Comparison of ENCODE assay signal across 1 cellular context in the genomic region with DNA sequence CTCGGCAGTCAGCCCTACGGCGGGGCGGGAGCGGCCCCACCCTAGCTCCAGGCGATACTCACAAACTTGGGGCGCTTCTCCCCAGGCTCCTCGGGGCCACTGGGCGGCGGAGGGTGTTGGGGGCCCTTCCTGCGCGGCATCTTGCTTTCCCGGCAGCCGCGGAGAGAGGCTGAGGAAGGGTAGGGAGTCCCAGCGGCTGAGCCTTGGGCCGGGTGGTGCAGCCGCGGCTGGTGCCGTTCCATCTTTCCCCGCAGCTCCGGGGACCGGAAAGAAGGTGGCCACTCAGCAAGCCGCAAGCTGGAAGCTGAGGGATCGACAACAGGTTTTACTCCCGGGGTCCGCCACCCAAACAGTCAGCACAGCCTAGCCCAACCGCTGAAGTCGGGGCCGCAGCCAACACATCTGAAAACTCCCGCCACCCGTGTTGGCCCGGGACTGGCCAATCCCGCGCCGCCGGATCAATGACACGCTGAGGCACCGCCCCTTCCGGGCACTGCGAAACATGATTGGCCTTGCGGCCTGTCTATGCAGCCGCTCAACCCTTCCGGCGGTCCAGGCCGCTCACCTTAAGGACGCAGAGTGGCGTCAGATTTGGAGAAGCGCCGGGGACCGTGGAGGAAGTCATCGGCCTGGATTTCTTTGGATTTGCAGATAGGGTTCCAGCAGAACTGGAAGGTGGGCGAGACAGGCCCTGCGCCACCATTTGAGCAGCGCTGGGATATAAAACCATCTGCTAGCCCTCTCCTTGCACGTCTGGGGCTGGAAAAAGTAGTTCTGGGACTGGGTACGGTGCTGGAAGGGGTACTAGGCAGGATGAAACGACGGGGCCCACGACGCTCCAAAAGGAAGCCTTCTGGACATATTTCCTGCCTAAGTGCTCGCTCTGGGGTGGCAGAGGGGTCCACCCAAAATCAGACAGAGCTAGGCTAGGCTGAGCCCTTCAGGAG.
TF ChIP-seq lines count a peak whose summit lies in the region.

DIAPH3 (minus strand) TSS at position 404 of the 947 bp plus-strand sequence; CDS start at position 242, 162 bp downstream.

TF ChIP-seq in HEK293, 187 proteins besides CTCF, POLR2A, EP300 and RAD21 (continued from another document and continues in another):
- no peak for TF ChIP-seq ZSCAN16 (tag by site-specific recombination; IDR thresholded peaks at IDR 0.05)
- peak; percentile 62 for TF ChIP-seq ZNF335 (tag by site-specific recombination; conservative IDR thresholded peaks at IDR 0.05)
- TF ChIP-seq ZNF623 (tag by site-specific recombination; IDR thresholded peaks at IDR 0.05) = no peak
- TF ChIP-seq ZFP3 (tag by site-specific recombination; IDR thresholded peaks at IDR 0.05; ENCODE audit: low read depth) = no peak
- TF ChIP-seq ZNF132 (tag by site-specific recombination; IDR thresholded peaks at IDR 0.05; ENCODE audit: borderline replicate concordance) = no peak
- no peak for TF ChIP-seq HOXD13 (CRISPR knock-in tag; IDR thresholded peaks at IDR 0.05; ENCODE audit: borderline replicate concordance)
- TF ChIP-seq, protein P1, sequence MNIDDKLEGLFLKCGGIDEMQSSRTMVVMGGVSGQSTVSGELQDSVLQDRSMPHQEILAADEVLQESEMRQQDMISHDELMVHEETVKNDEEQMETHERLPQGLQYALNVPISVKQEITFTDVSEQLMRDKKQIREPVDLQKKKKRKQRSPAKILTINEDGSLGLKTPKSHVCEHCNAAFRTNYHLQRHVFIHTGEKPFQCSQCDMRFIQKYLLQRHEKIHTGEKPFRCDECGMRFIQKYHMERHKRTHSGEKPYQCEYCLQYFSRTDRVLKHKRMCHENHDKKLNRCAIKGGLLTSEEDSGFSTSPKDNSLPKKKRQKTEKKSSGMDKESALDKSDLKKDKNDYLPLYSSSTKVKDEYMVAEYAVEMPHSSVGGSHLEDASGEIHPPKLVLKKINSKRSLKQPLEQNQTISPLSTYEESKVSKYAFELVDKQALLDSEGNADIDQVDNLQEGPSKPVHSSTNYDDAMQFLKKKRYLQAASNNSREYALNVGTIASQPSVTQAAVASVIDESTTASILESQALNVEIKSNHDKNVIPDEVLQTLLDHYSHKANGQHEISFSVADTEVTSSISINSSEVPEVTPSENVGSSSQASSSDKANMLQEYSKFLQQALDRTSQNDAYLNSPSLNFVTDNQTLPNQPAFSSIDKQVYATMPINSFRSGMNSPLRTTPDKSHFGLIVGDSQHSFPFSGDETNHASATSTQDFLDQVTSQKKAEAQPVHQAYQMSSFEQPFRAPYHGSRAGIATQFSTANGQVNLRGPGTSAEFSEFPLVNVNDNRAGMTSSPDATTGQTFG (tag by site-specific recombination; IDR thresholded peaks at IDR 0.05; ENCODE audit: borderline replicate concordance) = no peak
- TF ChIP-seq ZFP37 (tag by site-specific recombination; IDR thresholded peaks at IDR 0.05) = peak; percentile 49
- TF ChIP-seq ZNF146 (tag by site-specific recombination; IDR thresholded peaks at IDR 0.05) = no peak
- no peak for TF ChIP-seq KLF10 (tag by site-specific recombination; IDR thresholded peaks at IDR 0.05)
- TF ChIP-seq ZNF341 (tag by site-specific recombination; IDR thresholded peaks at IDR 0.05; ENCODE audit: low read depth) = peak; percentile 91
- TF ChIP-seq GLI4 (tag by site-specific recombination; IDR thresholded peaks at IDR 0.05) = peak; percentile 49; the same call in 1 of the 2 replicates
- no peak for TF ChIP-seq ZNF704 (tag by site-specific recombination; IDR thresholded peaks at IDR 0.05)
- 0 out of 2 replicates have a peak, but pooled peaks have one; percentile 12 for TF ChIP-seq ZNF660 (tag by site-specific recombination; IDR thresholded peaks at IDR 0.05)
- TF ChIP-seq, protein P2, sequence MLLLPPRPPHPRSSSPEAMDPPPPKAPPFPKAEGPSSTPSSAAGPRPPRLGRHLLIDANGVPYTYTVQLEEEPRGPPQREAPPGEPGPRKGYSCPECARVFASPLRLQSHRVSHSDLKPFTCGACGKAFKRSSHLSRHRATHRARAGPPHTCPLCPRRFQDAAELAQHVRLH (tag by site-specific recombination; IDR thresholded peaks at IDR 0.05) = peak; percentile 77; the same call in 1 of the 2 replicates
- TF ChIP-seq ZNF621 (tag by site-specific recombination; IDR thresholded peaks at IDR 0.05) = no peak
- peak; percentile 39 for TF ChIP-seq ZNF629 (tag by site-specific recombination; IDR thresholded peaks at IDR 0.05)
- TF ChIP-seq ZNF513 (tag by site-specific recombination; IDR thresholded peaks at IDR 0.05) = 0 out of 2 replicates have a peak, but pooled peaks have one; percentile 13
- no peak for TF ChIP-seq FEZF1 (tag by site-specific recombination; IDR thresholded peaks at IDR 0.05)
- peak; percentile 57 for TF ChIP-seq ZBTB20 (tag by site-specific recombination; IDR thresholded peaks at IDR 0.05)
- no peak for TF ChIP-seq ZNF837 (tag by site-specific recombination; IDR thresholded peaks at IDR 0.05)
- no peak for TF ChIP-seq ZXDB (tag by site-specific recombination; IDR thresholded peaks at IDR 0.05)
- no peak for TF ChIP-seq ZNF791 (tag by site-specific recombination; IDR thresholded peaks at IDR 0.05)
- TF ChIP-seq, protein P3, sequence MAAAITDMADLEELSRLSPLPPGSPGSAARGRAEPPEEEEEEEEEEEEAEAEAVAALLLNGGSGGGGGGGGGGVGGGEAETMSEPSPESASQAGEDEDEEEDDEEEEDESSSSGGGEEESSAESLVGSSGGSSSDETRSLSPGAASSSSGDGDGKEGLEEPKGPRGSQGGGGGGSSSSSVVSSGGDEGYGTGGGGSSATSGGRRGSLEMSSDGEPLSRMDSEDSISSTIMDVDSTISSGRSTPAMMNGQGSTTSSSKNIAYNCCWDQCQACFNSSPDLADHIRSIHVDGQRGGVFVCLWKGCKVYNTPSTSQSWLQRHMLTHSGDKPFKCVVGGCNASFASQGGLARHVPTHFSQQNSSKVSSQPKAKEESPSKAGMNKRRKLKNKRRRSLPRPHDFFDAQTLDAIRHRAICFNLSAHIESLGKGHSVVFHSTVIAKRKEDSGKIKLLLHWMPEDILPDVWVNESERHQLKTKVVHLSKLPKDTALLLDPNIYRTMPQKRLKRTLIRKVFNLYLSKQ (tag by site-specific recombination; IDR thresholded peaks at IDR 0.05; ENCODE audit: borderline replicate concordance) = no peak
- peak; percentile 51 for TF ChIP-seq SP3 (tag by site-specific recombination; IDR thresholded peaks at IDR 0.05)
- peak; percentile 69 for TF ChIP-seq GLIS2 (tag by site-specific recombination; IDR thresholded peaks at IDR 0.05)
- TF ChIP-seq OVOL3 (tag by site-specific recombination; IDR thresholded peaks at IDR 0.05) = no peak
- no peak for TF ChIP-seq OSR2 (tag by site-specific recombination; IDR thresholded peaks at IDR 0.05)
- peak; percentile 56; the same call in 1 of the 2 replicates for TF ChIP-seq ZNF610 (tag by site-specific recombination; IDR thresholded peaks at IDR 0.05; ENCODE audit: borderline replicate concordance)
- TF ChIP-seq HOXA7 (CRISPR knock-in tag; IDR thresholded peaks at IDR 0.05; ENCODE audit: borderline replicate concordance) = no peak
- no peak for TF ChIP-seq ZNF626 (tag by site-specific recombination; IDR thresholded peaks at IDR 0.05)
- no peak for TF ChIP-seq ZNF214 (tag by site-specific recombination; IDR thresholded peaks at IDR 0.05; ENCODE audit: borderline replicate concordance)
- TF ChIP-seq, protein P4, sequence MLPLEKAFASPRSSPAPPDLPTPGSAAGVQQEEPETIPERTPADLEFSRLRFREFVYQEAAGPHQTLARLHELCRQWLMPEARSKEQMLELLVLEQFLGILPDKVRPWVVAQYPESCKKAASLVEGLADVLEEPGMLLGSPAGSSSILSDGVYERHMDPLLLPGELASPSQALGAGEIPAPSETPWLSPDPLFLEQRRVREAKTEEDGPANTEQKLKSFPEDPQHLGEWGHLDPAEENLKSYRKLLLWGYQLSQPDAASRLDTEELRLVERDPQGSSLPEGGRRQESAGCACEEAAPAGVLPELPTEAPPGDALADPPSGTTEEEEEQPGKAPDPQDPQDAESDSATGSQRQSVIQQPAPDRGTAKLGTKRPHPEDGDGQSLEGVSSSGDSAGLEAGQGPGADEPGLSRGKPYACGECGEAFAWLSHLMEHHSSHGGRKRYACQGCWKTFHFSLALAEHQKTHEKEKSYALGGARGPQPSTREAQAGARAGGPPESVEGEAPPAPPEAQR (tag by site-specific recombination; IDR thresholded peaks at IDR 0.05) = no peak
- TF ChIP-seq ZNF433 (tag by site-specific recombination; IDR thresholded peaks at IDR 0.05; ENCODE audit: low read depth) = no peak
- no peak for TF ChIP-seq ZNF23 (tag by site-specific recombination; IDR thresholded peaks at IDR 0.05; ENCODE audit: borderline replicate concordance)
- no peak for TF ChIP-seq ZNF266 (tag by site-specific recombination; IDR thresholded peaks at IDR 0.05; ENCODE audit: low read depth)
- TF ChIP-seq GLIS1 (tag by site-specific recombination; IDR thresholded peaks at IDR 0.05) = peak; percentile 9; the same call in 1 of the 2 replicates
- no peak for TF ChIP-seq EGR2 (tag by site-specific recombination; IDR thresholded peaks at IDR 0.05; ENCODE audit: low read depth)
- TF ChIP-seq SCRT1 (tag by site-specific recombination; IDR thresholded peaks at IDR 0.05; ENCODE audit: borderline replicate concordance) = peak; percentile 82; the same call in 1 of the 2 replicates
- TF ChIP-seq ZNF555 (tag by site-specific recombination; conservative IDR thresholded peaks at IDR 0.05) = no peak
- TF ChIP-seq ZNF211 (tag by site-specific recombination; IDR thresholded peaks at IDR 0.05; ENCODE audit: low read depth) = no peak
- peak; percentile 56; the same call in 1 of the 2 replicates for TF ChIP-seq KLF8 (tag by site-specific recombination; IDR thresholded peaks at IDR 0.05)
- TF ChIP-seq ZNF10 (tag by site-specific recombination; IDR thresholded peaks at IDR 0.05) = no peak
- peak; percentile 47; the same call in 1 of the 2 replicates for TF ChIP-seq ZBTB48 (tag by site-specific recombination; IDR thresholded peaks at IDR 0.05)
- no peak for TF ChIP-seq SETDB1 (IDR thresholded peaks at IDR 0.05; ENCODE audit: insufficient read length, low read length)
- TF ChIP-seq ZNF501 (tag by site-specific recombination; IDR thresholded peaks at IDR 0.05) = peak; percentile 93
- TF ChIP-seq ZNF521 (tag by site-specific recombination; IDR thresholded peaks at IDR 0.05) = no peak
- TF ChIP-seq, protein P5, sequence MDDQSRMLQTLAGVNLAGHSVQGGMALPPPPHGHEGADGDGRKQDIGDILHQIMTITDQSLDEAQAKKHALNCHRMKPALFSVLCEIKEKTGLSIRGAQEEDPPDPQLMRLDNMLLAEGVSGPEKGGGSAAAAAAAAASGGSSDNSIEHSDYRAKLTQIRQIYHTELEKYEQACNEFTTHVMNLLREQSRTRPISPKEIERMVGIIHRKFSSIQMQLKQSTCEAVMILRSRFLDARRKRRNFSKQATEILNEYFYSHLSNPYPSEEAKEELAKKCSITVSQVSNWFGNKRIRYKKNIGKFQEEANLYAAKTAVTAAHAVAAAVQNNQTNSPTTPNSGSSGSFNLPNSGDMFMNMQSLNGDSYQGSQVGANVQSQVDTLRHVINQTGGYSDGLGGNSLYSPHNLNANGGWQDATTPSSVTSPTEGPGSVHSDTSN (CRISPR knock-in tag; IDR thresholded peaks at IDR 0.05) = peak; percentile 86; the same call in 1 of the 2 replicates
- no peak for TF ChIP-seq ZBTB6 (tag by site-specific recombination; IDR thresholded peaks at IDR 0.05)
- TF ChIP-seq ZSCAN30 (tag by site-specific recombination; IDR thresholded peaks at IDR 0.05) = peak; percentile 60
- TF ChIP-seq ZNF548 (tag by site-specific recombination; IDR thresholded peaks at IDR 0.05) = no peak
- no peak for TF ChIP-seq ZNF121 (tag by site-specific recombination; IDR thresholded peaks at IDR 0.05)
- TF ChIP-seq ZEB2 (tag by site-specific recombination; IDR thresholded peaks at IDR 0.05) = no peak
- peak; percentile 94 for TF ChIP-seq SP2 (tag by site-specific recombination; IDR thresholded peaks at IDR 0.05)
- TF ChIP-seq ZNF585B (tag by site-specific recombination; IDR thresholded peaks at IDR 0.05) = no peak
